In the genomic region with DNA sequence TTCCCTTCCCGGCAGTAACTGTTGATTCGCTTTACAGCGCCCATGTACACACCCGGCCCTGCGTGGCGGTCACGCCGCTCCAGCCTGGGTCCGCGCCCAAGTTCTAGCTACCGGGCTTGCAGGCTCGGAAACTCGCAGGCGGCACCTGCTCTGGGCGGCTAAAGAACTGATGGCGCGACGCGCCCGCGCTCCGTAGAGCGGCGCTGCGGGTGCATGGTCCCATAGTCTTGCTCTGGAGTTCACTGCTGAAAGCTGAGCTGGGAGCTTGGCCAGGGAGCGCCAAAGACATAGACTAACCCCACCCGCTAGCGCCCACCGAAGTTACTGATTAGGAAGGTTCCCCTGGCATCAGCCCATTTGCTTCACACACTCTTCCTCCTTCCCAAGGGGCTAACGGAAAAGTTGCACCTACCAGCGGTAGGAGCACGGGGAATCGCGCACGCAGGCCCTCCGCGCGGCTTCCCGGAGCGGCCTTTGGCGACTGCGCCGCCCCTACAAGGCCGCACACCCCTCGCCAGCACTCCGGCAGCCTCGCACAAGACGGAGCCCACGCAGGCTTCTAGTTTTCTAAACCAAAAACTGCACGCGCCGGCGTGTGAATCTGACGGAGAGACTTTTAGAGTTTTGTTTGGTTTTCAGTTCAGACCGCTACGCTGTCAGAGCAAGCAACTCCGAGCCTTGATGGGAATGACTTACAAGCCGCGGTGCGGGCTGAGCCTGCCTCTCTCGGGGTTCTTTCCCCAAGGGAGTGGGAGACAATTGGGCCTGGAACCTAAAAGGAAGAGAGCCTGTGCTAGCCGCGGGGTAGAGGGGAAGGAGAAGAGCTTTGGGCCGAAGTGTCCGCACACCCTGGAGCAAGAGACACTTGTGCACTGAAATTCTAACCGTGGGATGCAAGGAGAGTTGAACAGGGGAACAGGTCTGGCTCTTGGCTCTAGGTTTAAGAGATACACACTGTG, we compare ENCODE assay signal across 8 cellular contexts. TPM values are rescaled to one million over a fixed set of nuclear protein-coding genes. Genes with fewer than 3 reads are reported as not detected.
DNase-seq lines count a peak whose midpoint lies in the region; ATAC-seq and TF ChIP-seq lines count a peak whose summit lies in the region.

No MANE protein-coding gene starts in this region.

- peak; percentile 82 for DNase-seq in DMS53 (lab: John Stamatoyannopoulos, UW)
- DNase-seq in PC-3 = peak; percentile 10
- no peak for DNase-seq in chondrocyte (ENCODE audit: low spot score)
- DNase-seq in left lung = peak in 1 of 2 donors; percentile 84
- no peak for DNase-seq in A172 (ENCODE audit: low spot score)

- H3K4me3 ChIP-seq in PC-3 (ENCODE audit: low read length) (peak overlapping the region; percentile 70), left lung (peak overlapping the region; percentile 46 to 49)

- no peaks in the 10 kb centered on the region for H3K9me2 ChIP-seq in PC-3 (replicated peaks; ENCODE audit: low read length)

- H3K27me3 Mint-ChIP-seq in chondrocyte (ENCODE audit: low read depth) = peaks cover 74% of the 10 kb centered on the region
- peaks cover 86% of the 10 kb centered on the region for H3K27me3 Mint-ChIP-seq in stimulated activated naive CD8-positive, alpha-beta T cell treated with anti-CD3 and anti-CD28 coated beads, Interleukin-15, Interleukin-2, amounts not matched to agents 100 ng/mL and 50 ng/mL, for 24 hours

- H3K27me3 ChIP-seq in PC-3 (ENCODE audit: low read length) = peaks cover 91% of the 10 kb centered on the region
- peaks cover 91 to 100% of the 10 kb centered on the region in 2 donors for H3K27me3 ChIP-seq in left lung

- TF ChIP-seq CTCF in PC-3 (conservative IDR thresholded peaks at IDR 0.05; ENCODE audit: low read depth, low read length) = no peak
- TF ChIP-seq CTCF in chondrocyte (IDR thresholded peaks at IDR 0.05) = peak; percentile 44
- TF ChIP-seq CTCF in left lung (IDR thresholded peaks at IDR 0.05) = no peak

- H3K36me3 ChIP-seq in PC-3 (ENCODE audit: low read depth, low read length) = no peaks in the 10 kb centered on the region
- no peaks in the 10 kb centered on the region for H3K36me3 ChIP-seq in left lung

- no peaks in the 10 kb centered on the region for H3F3A ChIP-seq in PC-3 (ENCODE audit: low read length, unreplicated experiment)

- ATAC-seq in HG02759 (IDR thresholded peaks at IDR 0.05; ENCODE audit: unreplicated experiment) (peak; percentile 26), PC-3 (peak; percentile 57), left lung (peak; percentile 60), HG03354 (IDR thresholded peaks at IDR 0.05; ENCODE audit: poor library complexity, severe bottlenecking, unreplicated experiment) (no peak)

- H3K9me3 ChIP-seq in PC-3 (ENCODE audit: low read length) (no peaks in the 10 kb centered on the region), left lung (no peaks in the 10 kb centered on the region)

- H3K9me3 Mint-ChIP-seq in chondrocyte (ENCODE audit: low read depth) = no peaks in the 10 kb centered on the region
- no peaks in the 10 kb centered on the region for H3K9me3 Mint-ChIP-seq in stimulated activated naive CD8-positive, alpha-beta T cell treated with anti-CD3 and anti-CD28 coated beads, Interleukin-15, Interleukin-2, amounts not matched to agents 100 ng/mL and 50 ng/mL, for 24 hours

- H3K27ac ChIP-seq in PC-3 (ENCODE audit: low read length) = no peak overlapping the region
- no peak overlapping the region for H3K27ac ChIP-seq in left lung

- H3K79me2 ChIP-seq in PC-3 (ENCODE audit: low read length) = no peaks in the 10 kb centered on the region

- peak overlapping the region; percentile 75 for H3K4me3 Mint-ChIP-seq in chondrocyte (ENCODE audit: unreplicated experiment)
- peak overlapping the region; percentile 73 for H3K4me3 Mint-ChIP-seq in stimulated activated naive CD8-positive, alpha-beta T cell treated with anti-CD3 and anti-CD28 coated beads, Interleukin-15, Interleukin-2, amounts not matched to agents 100 ng/mL and 50 ng/mL, for 24 hours

- H3K9ac ChIP-seq in PC-3 (ENCODE audit: low read length) = no peak overlapping the region

- POLR2A ChIA-PET in PC-3 (lab: Charles Lee; ENCODE audit: unreplicated experiment) = no interaction called here

- peak overlapping the region; percentile 42 for H2AFZ ChIP-seq in PC-3 (ENCODE audit: low read length)

- BruUV-seq in PC-3 (replicated peaks; lab: Mats Ljungman, UMichigan) = no TSS peak

- no peaks in the 10 kb centered on the region for H3K36me3 Mint-ChIP-seq in chondrocyte (ENCODE audit: low read depth)
- no peaks in the 10 kb centered on the region for H3K36me3 Mint-ChIP-seq in stimulated activated naive CD8-positive, alpha-beta T cell treated with anti-CD3 and anti-CD28 coated beads, Interleukin-15, Interleukin-2, amounts not matched to agents 100 ng/mL and 50 ng/mL, for 24 hours (ENCODE audit: low read depth)

- H3K4me1 ChIP-seq in PC-3 (ENCODE audit: insufficient read depth, low read length) (no peaks in the 10 kb centered on the region; the same call in 1 of the 2 replicates), left lung (peaks cover 12 to 49% of the 10 kb centered on the region in 2 donors)

- peaks cover 39% of the 10 kb centered on the region for H3K4me1 Mint-ChIP-seq in chondrocyte (ENCODE audit: low read depth)
- peaks cover 48% of the 10 kb centered on the region for H3K4me1 Mint-ChIP-seq in stimulated activated naive CD8-positive, alpha-beta T cell treated with anti-CD3 and anti-CD28 coated beads, Interleukin-15, Interleukin-2, amounts not matched to agents 100 ng/mL and 50 ng/mL, for 24 hours (ENCODE audit: low read depth)

- intact Hi-C loops in PC-3 (cut with micrococcal nuclease) = no loop called here
- intact Hi-C loops in left lung (cut with DNase I) = no loop called here

- H3K27ac Mint-ChIP-seq in chondrocyte (ENCODE audit: unreplicated experiment) = peak overlapping the region; percentile 78
- no peak overlapping the region for H3K27ac Mint-ChIP-seq in stimulated activated naive CD8-positive, alpha-beta T cell treated with anti-CD3 and anti-CD28 coated beads, Interleukin-15, Interleukin-2, amounts not matched to agents 100 ng/mL and 50 ng/mL, for 24 hours

- CTCF ChIA-PET in PC-3 (lab: Charles Lee) = interaction anchor here (0.6 to 1.0 kb wide), 2 partner anchors 64 to 147 kb away, joined by 4 to 8 read pairs; no protein-coding TSS in a partner anchor

- no peaks in the 10 kb centered on the region for H4K20me1 ChIP-seq in PC-3 (ENCODE audit: low read length)

- peak overlapping the region; percentile 83 for H3K4me2 ChIP-seq in PC-3 (ENCODE audit: low read length)

RNA-seq across cellular contexts. Expression of gene POU3F2, which starts 1.0 kb away (rescaled TPM):
- total RNA-seq in PC-3 (2014; rRNA removed) = 0.07 and 0.12 TPM in 2 replicates
- total RNA-seq in chondrocyte = 0.05 TPM in 1 of 3 replicates, not detected in the others
- total RNA-seq in left lung = not detected
- total RNA-seq in A172 (2014; rRNA removed; shearing (Covaris generic)) = 0.91 and 0.93 TPM in 2 replicates

Comparison
In these comparisons a context has a peak if more than half of its experiments do, and no peak if none do; other contexts are left out.
1. DNase-seq: peak in DMS53 (single experiment) and PC-3 (single experiment); none in chondrocyte (single experiment) and A172 (single experiment).